ENCODE assay signal across 15 cellular contexts in genomic region chr15:82178061-82178460, GRCh38.
DNase-seq lines count a peak whose midpoint lies in the region; ATAC-seq and TF ChIP-seq lines count a peak whose summit lies in the region.
"Had no signal": no experiment of that assay in that cellular context is flagged by ENCODE, and none has a peak within 500 bp of the region (broad histone marks: within the 10 kb centered on the region; RNA-seq: fewer than 3 reads in every experiment).

No MANE protein-coding gene starts in this region.

- H3K27ac ChIP-seq in ACC112 (ENCODE audit: low read depth, low read length) (peak overlapping the region; percentile 53), mammary epithelial cell (ENCODE audit: insufficient read depth, low read depth, low read length) (peak overlapping the region; percentile 31), colonic mucosa (no peak overlapping the region)

- in situ Hi-C loops in mammary epithelial cell (cut with MboI; ENCODE audit: low sequenced_read_pairs in 2 of 2), result no loop called here

- 0 out of 2 replicates have a peak overlapping the region, but pooled peaks have one; percentile 20 for H3K4me3 ChIP-seq in ACC112 (ENCODE audit: low read depth, low read length)
- no peak overlapping the region for H3K4me3 ChIP-seq in mammary epithelial cell (replicated peaks in 1 of 3; ENCODE audit: insufficient read depth in 1 of 3, low read depth in 2 of 3, low read length in 3 of 3)
- H3K4me3 ChIP-seq in colonic mucosa, result no peak overlapping the region
- H3K4me3 ChIP-seq: skin epidermis had no signal

- H3K36me3 ChIP-seq in ACC112 (ENCODE audit: insufficient read depth, low read length) (no peaks in the 10 kb centered on the region), mammary epithelial cell (ENCODE audit: insufficient read depth, low read length) (peaks cover 2% of the 10 kb centered on the region), colonic mucosa (peaks cover 4% of the 10 kb centered on the region)

- no peaks in the 10 kb centered on the region for H3K9me3 ChIP-seq in mammary epithelial cell (replicated peaks; ENCODE audit: insufficient read depth, low read length)
- H3K9me3 ChIP-seq in colonic mucosa, result no peaks in the 10 kb centered on the region

- H3K9ac ChIP-seq in mammary epithelial cell (ENCODE audit: insufficient read depth, low read length) (no peak overlapping the region), colonic mucosa (ENCODE audit: low read depth in 2 of 2, low read length in 2 of 2) (no peak overlapping the region)

- intact Hi-C loops in mammary epithelial cell (cut with micrococcal nuclease) (no loop called here), colonic mucosa (cut with DNase I) (no loop called here)

- H4K20me1 ChIP-seq in mammary epithelial cell (ENCODE audit: insufficient read depth, low read length), result no peaks in the 10 kb centered on the region

- TF ChIP-seq CTCF in mammary epithelial cell (conservative IDR thresholded peaks at IDR 0.05 in 1 of 2, IDR thresholded peaks at IDR 0.05 in 1 of 2; ENCODE audit: extremely low read depth in 1 of 2, insufficient read depth in 1 of 2, low read depth in 1 of 2, low read length in 2 of 2) (no peak), colonic mucosa (IDR thresholded peaks at IDR 0.05) (no peak)

- H3K79me2 ChIP-seq in ACC112 (ENCODE audit: control insufficient read depth, insufficient read depth, low read length, unreplicated experiment), result no peaks in the 10 kb centered on the region
- peaks cover 55% of the 10 kb centered on the region for H3K79me2 ChIP-seq in mammary epithelial cell (ENCODE audit: insufficient read depth, low read length)

- dilution Hi-C loops in mammary epithelial cell (cut with HindIII; ENCODE audit: low sequenced_read_pairs), result no loop called here

- peak overlapping the region; percentile 45 for H3K4me2 ChIP-seq in mammary epithelial cell (ENCODE audit: insufficient read depth, low read depth, low read length)

- H3K4me1 ChIP-seq in ACC112 (ENCODE audit: control insufficient read depth, insufficient read depth, low read length, unreplicated experiment), result peaks cover 22% of the 10 kb centered on the region
- peaks cover 24% of the 10 kb centered on the region for H3K4me1 ChIP-seq in mammary epithelial cell (ENCODE audit: insufficient read depth, low read length)
- no peaks in the 10 kb centered on the region for H3K4me1 ChIP-seq in colonic mucosa

- BruUV-seq in mammary epithelial cell (replicated peaks; lab: Mats Ljungman, UMichigan), result no TSS peak

- no peaks in the 10 kb centered on the region for H3K27me3 ChIP-seq in ACC112 (ENCODE audit: insufficient read depth, low read length)
- H3K27me3 ChIP-seq in mammary epithelial cell (ENCODE audit: insufficient read depth, low read length), result no peaks in the 10 kb centered on the region
- no peaks in the 10 kb centered on the region for H3K27me3 ChIP-seq in colonic mucosa

- 19% methylated on average over 2 of the region's 2 CpGs for WGBS in mammary epithelial cell (ENCODE audit: low coverage, missing lambda C conversion rate)

- H2AFZ ChIP-seq in ACC112 (ENCODE audit: low read length, unreplicated experiment) (no peak overlapping the region), mammary epithelial cell (ENCODE audit: low read depth, low read length) (no peak overlapping the region)

- ATAC-seq in GM19397 (IDR thresholded peaks at IDR 0.05; ENCODE audit: unreplicated experiment), result no peak
- ATAC-seq: activated CD4-positive, CD25-positive, alpha-beta regulatory T cell treated with anti-CD3 and anti-CD28 coated beads, Interleukin-2, amount 50 U/mL, for 24 hours; effector memory CD8-positive, alpha-beta T cell had no signal

- DNase-seq in M059J (ENCODE audit: low read depth) (peak; percentile 68), mammary epithelial cell (peak; percentile 67), kidney glomerular epithelial cell (lab: John Stamatoyannopoulos, UW) (peak; percentile 61), HuH-7 (ENCODE audit: low spot score) (no peak), ureter (ENCODE audit: low spot score) (no peak), colonic mucosa (no peak)
- DNase-seq: activated T-cell treated with anti-CD3 and anti-CD28 coated beads for 4 hours; Calu3; effector memory CD8-positive, alpha-beta T cell; hippocampal formation; NCI-H1092 had no signal

- CTCF ChIA-PET in mammary epithelial cell (lab: Charles Lee; ENCODE audit: low non-redundant PET), result interaction anchor here (0.6 kb wide), 1 partner anchor 29 kb away, joined by 3 read pairs; no protein-coding TSS in a partner anchor

Comparison
In these comparisons a context has a peak if more than half of its experiments do, and no peak if none do; other contexts are left out.
1. DNase-seq: peak in M059J (single experiment), mammary epithelial cell (single experiment) and kidney glomerular epithelial cell (single experiment); none in HuH-7 (single experiment), ureter (single experiment) and colonic mucosa (single experiment).